Comparison of ENCODE assay signal across 24 cellular contexts in the genomic region with DNA sequence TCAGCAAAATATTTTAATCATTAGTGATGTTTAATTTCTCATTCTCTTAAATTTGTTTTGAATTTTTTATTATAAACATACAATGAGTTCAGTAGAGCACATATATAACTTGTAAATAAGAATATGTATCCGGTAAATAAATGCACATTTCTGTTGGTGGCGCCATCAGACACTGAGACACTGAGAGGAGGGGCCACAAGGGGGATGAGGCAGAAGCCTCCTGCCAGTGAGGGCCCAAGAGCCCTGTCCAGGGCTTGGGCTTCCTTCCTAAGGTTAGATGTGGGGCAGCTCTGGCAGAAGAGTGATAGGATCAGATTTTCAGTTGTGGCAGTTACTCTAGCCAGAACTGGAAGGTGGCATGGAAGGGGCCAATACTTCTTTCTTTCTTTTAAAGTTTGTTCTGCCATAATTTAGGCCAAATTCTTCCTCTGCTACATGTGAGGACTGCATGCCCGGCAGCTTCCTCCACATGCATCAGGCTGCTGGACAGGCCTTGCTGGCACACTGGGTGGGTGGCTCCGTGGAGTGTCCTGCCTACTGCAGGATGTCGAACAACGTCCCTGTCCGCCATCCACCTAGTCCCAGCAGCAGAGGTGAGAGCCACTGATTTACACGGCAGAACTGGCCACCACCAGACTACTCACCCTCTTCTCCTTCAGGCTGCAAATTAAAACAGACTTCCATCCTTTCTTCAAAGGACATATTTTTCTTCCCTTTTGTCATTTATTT. TPM values are rescaled to one million over a fixed set of nuclear protein-coding genes. Genes with fewer than 3 reads are reported as not detected.
DNase-seq lines count a peak whose midpoint lies in the region; ATAC-seq, FAIRE-seq and TF ChIP-seq lines count a peak whose summit lies in the region.
"Had no signal": no experiment of that assay in that cellular context is flagged by ENCODE, and none has a peak within 500 bp of the region (broad histone marks: within the 10 kb centered on the region; RNA-seq: fewer than 3 reads in every experiment).

No MANE protein-coding gene starts in this region.

- in situ Hi-C loops in K562 (cut with MboI), result loop anchor here (5.0 kb wide), 1 partner anchor 72 kb away; no protein-coding TSS in a partner anchor

- H3K79me2 ChIP-seq in SK-N-SH (ENCODE audit: insufficient read depth), result no peaks in the 10 kb centered on the region
- H3K79me2 ChIP-seq in K562 (ENCODE audit: control insufficient read depth, insufficient read depth, low read length), result no peaks in the 10 kb centered on the region

- no TSS peak for BruUV-seq in K562 (replicated peaks; lab: Mats Ljungman, UMichigan)

- 0 out of 4 replicates have a peak overlapping the region, but pooled peaks of 1 of the 2 experiments have one; percentile 22 for H3K27ac ChIP-seq in SK-N-SH (ENCODE audit: low read depth in 2 of 2, low read length in 1 of 2)
- H3K27ac ChIP-seq in K562 (ENCODE audit: extremely low read depth, low read depth, low read length), result no peak overlapping the region

- H3K4me1 ChIP-seq in SK-N-SH (ENCODE audit: control insufficient read depth in 1 of 2, insufficient read depth in 2 of 2, low read depth in 1 of 2, low read length in 1 of 2) (peaks cover 0 to 26% of the 10 kb centered on the region in 2 experiments; a peak in 2 of 4 replicates), K562 (replicated peaks in 1 of 2; ENCODE audit: control insufficient read depth in 2 of 2, insufficient read depth in 2 of 2, low read length in 2 of 2) (peaks cover 0 to 9% of the 10 kb centered on the region in 2 experiments; a peak in 1 of 5 replicates)

- no peak for TF ChIP-seq EP300 in SK-N-SH (IDR thresholded peaks at IDR 0.05; ENCODE audit: borderline replicate concordance in 1 of 2, low read depth in 1 of 2, low read length in 1 of 2)
- no peak for TF ChIP-seq EP300 in K562 (IDR thresholded peaks at IDR 0.05; ENCODE audit: low read length)

- no peaks in the 10 kb centered on the region for H4K20me1 ChIP-seq in SK-N-SH (ENCODE audit: insufficient read depth)
- H4K20me1 ChIP-seq in K562 (replicated peaks; ENCODE audit: control insufficient read depth, insufficient read depth, low read length), result no peaks in the 10 kb centered on the region; the same call in 1 of the 2 replicates

- no peaks in the 10 kb centered on the region for H3K9me1 ChIP-seq in K562 (ENCODE audit: control insufficient read depth, insufficient read depth, low read length)

- H3K27me3 ChIP-seq in SK-N-SH (ENCODE audit: insufficient read depth) (no peaks in the 10 kb centered on the region), K562 (ENCODE audit: control insufficient read depth in 2 of 2, insufficient read depth in 2 of 2, low read length in 2 of 2) (peaks cover 8 to 27% of the 10 kb centered on the region in 2 experiments)

- H3K4me2 ChIP-seq in SK-N-SH (no peak overlapping the region), K562 (ENCODE audit: insufficient read depth, low read length) (no peak overlapping the region)

- no peak for TF ChIP-seq POLR2A in NB4 (IDR thresholded peaks at IDR 0.05; ENCODE audit: extremely low read depth, insufficient read length)
- TF ChIP-seq POLR2A in K562 (conservative IDR thresholded peaks at IDR 0.05), result no peak

- H3K9me2 ChIP-seq in SK-N-SH, result no peaks in the 10 kb centered on the region

- H3K4me3 ChIP-seq in SK-N-SH (ENCODE audit: low read depth in 2 of 2, low read length in 1 of 2), result no peak overlapping the region
- no peak overlapping the region for H3K4me3 ChIP-seq in NB4 (ENCODE audit: low read depth, low read length)
- no peak overlapping the region for H3K4me3 ChIP-seq in K562

- DNase-seq in SK-N-SH (no peak), NB4 (ENCODE audit: low read depth) (peak; percentile 58), K562 (ENCODE audit: extremely low read depth in 1 of 4, low spot score in 3 of 4) (no peak), GM19240 (ENCODE audit: insufficient read length, low spot score) (no peak)
- DNase-seq: C1 segment of cervical spinal cord; CD4-positive, alpha-beta memory T cell; COR-L47; H7; NCI-H1092; NCI-H1417 treated with DMSO at 0.1 percent for 48 hours; NCI-H187; NCI-H2081 treated with DMSO at 0.1 percent for 48 hours; NCI-H2171 treated with DMSO at 0.1 percent for 48 hours; NCI-H345; NCI-H748 treated with DMSO at 0.1 percent for 48 hours; Right ventricle myocardium superior; RPMI8226; SW 1271 had no signal

- H2AFZ ChIP-seq in SK-N-SH (ENCODE audit: low read depth) (no peak overlapping the region), K562 (ENCODE audit: low read depth, low read length) (no peak overlapping the region)

- 26% methylated on average over 8 of the region's 8 CpGs for WGBS in SK-N-SH (ENCODE audit: low lambda C conversion rate)
- under 1% methylated on average over 8 of the region's 8 CpGs for WGBS in K562 (ENCODE audit: insufficient coverage, low coverage, missing lambda C conversion rate)

- POLR2A ChIA-PET in SK-N-SH (lab: Yijun Ruan, JAX) (interaction anchor here (0.6 kb wide), 1 partner anchor 706 kb away, joined by 3 read pairs; no protein-coding TSS in a partner anchor), K562 (lab: Yijun Ruan, JAX) (no interaction called here)

- no peak for FAIRE-seq in K562 (lab: Jason Lieb, UNC)
- FAIRE-seq: G401.6, GM19239, HTR-8/SVneo had no signal

- intact Hi-C loops in K562 (cut with micrococcal nuclease), result no loop called here

- no peaks in the 10 kb centered on the region for H3F3A ChIP-seq in SK-N-SH (replicated peaks; ENCODE audit: insufficient read depth)

- H3K36me3 ChIP-seq in SK-N-SH (replicated peaks in 1 of 2; ENCODE audit: control insufficient read depth in 1 of 2, insufficient read depth in 2 of 2, low read length in 1 of 2), result no peaks in the 10 kb centered on the region
- H3K36me3 ChIP-seq in K562 (ENCODE audit: control insufficient read depth, insufficient read depth, low read length), result no peaks in the 10 kb centered on the region

- peak; percentile 16; the same call in 1 of the 2 replicates for TF ChIP-seq RAD21 in SK-N-SH (IDR thresholded peaks at IDR 0.05; ENCODE audit: low read length)
- no peak for TF ChIP-seq RAD21 in K562 (CRISPR knock-in tag; conservative IDR thresholded peaks at IDR 0.05 in 1 of 2, IDR thresholded peaks at IDR 0.05 in 1 of 2)

- no peak for ATAC-seq in SK-N-SH treated with all-trans-retinoic acid at 6 μM for 48 hours
- ATAC-seq in K562, result peak; percentile 57; the same call in 2 of the 3 replicates
- ATAC-seq in GM18517 (IDR thresholded peaks at IDR 0.05; ENCODE audit: unreplicated experiment), result no peak
- ATAC-seq in GM18520 (IDR thresholded peaks at IDR 0.05; ENCODE audit: unreplicated experiment), result no peak

- no peak overlapping the region for H3K9ac ChIP-seq in SK-N-SH
- no peak overlapping the region for H3K9ac ChIP-seq in K562 (ENCODE audit: insufficient read depth in 1 of 2, low read depth in 2 of 2, low read length in 2 of 2)

- H3K9me3 ChIP-seq in SK-N-SH (no peaks in the 10 kb centered on the region), K562 (replicated peaks; ENCODE audit: control insufficient read depth, insufficient read depth, low read depth, low read length) (no peaks in the 10 kb centered on the region)

- TF ChIP-seq CTCF in SK-N-SH (IDR thresholded peaks at IDR 0.05) (no peak), NB4 (IDR thresholded peaks at IDR 0.05; ENCODE audit: low read depth, low read length) (no peak), K562 (IDR thresholded peaks at IDR 0.05 in 2 of 3, conservative IDR thresholded peaks at IDR 0.05 in 1 of 3; ENCODE audit: insufficient read depth in 2 of 3, low read depth in 1 of 3, low read length in 3 of 3) (peak in 1 of 3 experiments; percentile 18; a peak in 1 of 6 replicates)

- CTCF ChIA-PET in SK-N-SH (lab: Yijun Ruan, JAX), result interaction anchor here (1.5 kb wide), 1 partner anchor 9 kb away, joined by 6 read pairs; no protein-coding TSS in a partner anchor
- CTCF ChIA-PET in K562 (lab: Yijun Ruan, JAX; ENCODE audit: low intra/inter-chr PET ratio), result no interaction called here

TF ChIP-seq in SK-N-SH, 30 proteins besides CTCF, POLR2A, EP300 and RAD21 (continues in another document):
- TF ChIP-seq TEAD4 (IDR thresholded peaks at IDR 0.05; ENCODE audit: borderline replicate concordance, insufficient read depth), result no peak
- TF ChIP-seq CHD2 (IDR thresholded peaks at IDR 0.05; ENCODE audit: low read length, partially characterized antibody), result no peak
- no peak for TF ChIP-seq FOXM1 (IDR thresholded peaks at IDR 0.05; ENCODE audit: low read depth)
- no peak for TF ChIP-seq NFIC (IDR thresholded peaks at IDR 0.05; ENCODE audit: borderline replicate concordance)

TF ChIP-seq in SK-N-SH treated with all-trans-retinoic acid at 6 μM for 48 hours, 23 proteins besides CTCF, POLR2A, EP300 and RAD21 (continues in another document):
- TF ChIP-seq RARB (CRISPR knock-in tag; IDR thresholded peaks at IDR 0.05) (no peak), BACH2 (CRISPR knock-in tag; IDR thresholded peaks at IDR 0.05; ENCODE audit: borderline replicate concordance) (no peak), ARNTL (CRISPR knock-in tag; IDR thresholded peaks at IDR 0.05; ENCODE audit: borderline replicate concordance, low read depth) (no peak), ZNF70 (CRISPR knock-in tag; IDR thresholded peaks at IDR 0.05) (no peak)

TF ChIP-seq in K562, 482 proteins besides CTCF, POLR2A, EP300 and RAD21 (continues in another document):
- no peak for TF ChIP-seq ZNF444 (CRISPR knock-in tag; IDR thresholded peaks at IDR 0.05)
- no peak for TF ChIP-seq ZNF197 (CRISPR knock-in tag; IDR thresholded peaks at IDR 0.05; ENCODE audit: low read depth)
- TF ChIP-seq ZNF75A (CRISPR knock-in tag; IDR thresholded peaks at IDR 0.05), result no peak
- no peak for TF ChIP-seq CBX1 (IDR thresholded peaks at IDR 0.05; ENCODE audit: low read depth)

RNA-seq across cellular contexts. Expression of a gene that starts 13.2 kb away (rescaled TPM):
- polyA plus RNA-seq in SK-N-SH (2012; rRNA removed), result 3.9 and 4.0 TPM in 2 replicates
- polyA plus RNA-seq in SK-N-SH (2012; cell fraction: cytosol; rRNA removed), result 3.0 and 4.1 TPM in 2 replicates
- 4.5 and 5.5 TPM in 2 replicates for polyA plus RNA-seq in SK-N-SH (2012; cell fraction: nucleus; rRNA removed)
- total RNA-seq in K562 (2011; cell fraction: chromatin; rRNA removed; ENCODE audit: low replicate concordance), result not detected in 2 replicates
- not detected in 2 replicates for total RNA-seq in K562 (2011; cell fraction: nucleolus; rRNA removed)
- not detected in 2 replicates for total RNA-seq in K562 (2011; cell fraction: nucleoplasm; rRNA removed)
- total RNA-seq in K562 (2014; rRNA removed), result not detected in 2 replicates
- not detected in 2 replicates for total RNA-seq in K562 (2014; rRNA removed; fragmentation: Illumina TruSeq; extraction: Trizol)
- not detected in 2 replicates for total RNA-seq in K562 (2015; rRNA removed; fragmentation: Illumina TruSeq; extraction: Trizol)
- 0.09 TPM in 1 of 2 replicates, not detected in the other for total RNA-seq in K562 (2021)
- polyA plus RNA-seq in K562 (2011; rRNA removed), result not detected in 2 replicates
- not detected in 2 replicates for polyA plus RNA-seq in K562 (2011; cell fraction: cytosol; rRNA removed)
- polyA plus RNA-seq in K562 (2011; cell fraction: nucleus; rRNA removed), result not detected in 2 replicates
- polyA plus RNA-seq in K562 (2012), result 0.04 TPM in 1 of 2 replicates, not detected in the other
- not detected in 2 replicates for polyA plus RNA-seq in K562 (2014; fragmentation: Illumina TruSeq; extraction: Trizol)
- not detected for polyA plus RNA-seq in K562 (2014; fragmentation: Nextera tagmentation; extraction: Ambion mirVana)
- polyA plus RNA-seq in K562 (2014; rRNA removed), result not detected in 2 replicates
- not detected in 2 replicates for polyA minus RNA-seq in K562 (2011; rRNA and poly(A)+ RNA removed)
- 0.73 TPM in 1 of 2 replicates, not detected in the other for polyA minus RNA-seq in K562 (2011; cell fraction: cytosol; rRNA and poly(A)+ RNA removed)
- not detected in 2 replicates for polyA minus RNA-seq in K562 (2011; cell fraction: nucleus; rRNA and poly(A)+ RNA removed)
